Comparison of ENCODE assay signal across 1 cellular context in genomic region chr14:61561657-61562276, GRCh38.
TF ChIP-seq lines count a peak whose summit lies in the region.

No MANE protein-coding gene starts in this region.

TF ChIP-seq in HepG2, 621 proteins besides CTCF, POLR2A, EP300 and RAD21 (continued from another document and continues in another):
- TF ChIP-seq MXD3 (CRISPR knock-in tag; IDR thresholded peaks at IDR 0.05), result 0 out of 2 replicates have a peak, but pooled peaks have one; percentile 42
- 0 out of 2 replicates have a peak, but pooled peaks have one; percentile 26 for TF ChIP-seq ZNF24 (IDR thresholded peaks at IDR 0.05)
- peak; percentile 85 for TF ChIP-seq RARA (CRISPR knock-in tag; IDR thresholded peaks at IDR 0.05)
- TF ChIP-seq ZFP36L1 (CRISPR knock-in tag; IDR thresholded peaks at IDR 0.05), result peak; percentile 32; the same call in 1 of the 2 replicates
- no peak; the same call in 1 of the 2 replicates for TF ChIP-seq BORCS8-MEF2B (CRISPR knock-in tag; IDR thresholded peaks at IDR 0.05)
- TF ChIP-seq NAIF1 (CRISPR knock-in tag; IDR thresholded peaks at IDR 0.05; ENCODE audit: borderline replicate concordance), result no peak
- TF ChIP-seq ZKSCAN8 (CRISPR knock-in tag; IDR thresholded peaks at IDR 0.05; ENCODE audit: borderline replicate concordance), result no peak
- no peak; the same call in 1 of the 2 replicates for TF ChIP-seq MED13 (CRISPR knock-in tag; IDR thresholded peaks at IDR 0.05)
- TF ChIP-seq CREB3 (CRISPR knock-in tag; IDR thresholded peaks at IDR 0.05), result no peak
- 0 out of 2 replicates have a peak, but pooled peaks have one; percentile 44 for TF ChIP-seq HES4 (CRISPR knock-in tag; IDR thresholded peaks at IDR 0.05; ENCODE audit: borderline replicate concordance)
- TF ChIP-seq EZH2 (conservative IDR thresholded peaks at IDR 0.05; ENCODE audit: low read depth, low read length), result no peak
- peak; percentile 31; the same call in 1 of the 2 replicates for TF ChIP-seq KLF11 (CRISPR knock-in tag; IDR thresholded peaks at IDR 0.05)
- no peak for TF ChIP-seq PTBP1 (IDR thresholded peaks at IDR 0.05; ENCODE audit: low read depth, low read length, poor library complexity, severe bottlenecking)
- TF ChIP-seq ZBTB14 (CRISPR knock-in tag; IDR thresholded peaks at IDR 0.05), result no peak
- peak; percentile 48 for TF ChIP-seq CREM (IDR thresholded peaks at IDR 0.05)
- no peak for TF ChIP-seq CREM (CRISPR knock-in tag; IDR thresholded peaks at IDR 0.05)
- peak; percentile 75 for TF ChIP-seq YEATS4 (CRISPR knock-in tag; IDR thresholded peaks at IDR 0.05; ENCODE audit: borderline replicate concordance)
- peak; percentile 64; the same call in 1 of the 2 replicates for TF ChIP-seq ISL2 (CRISPR knock-in tag; IDR thresholded peaks at IDR 0.05)
- TF ChIP-seq NR2C2 (CRISPR knock-in tag; IDR thresholded peaks at IDR 0.05; ENCODE audit: borderline replicate concordance), result peak; percentile 36; the same call in 1 of the 2 replicates
- peak; percentile 83 for TF ChIP-seq ZFX (CRISPR knock-in tag; IDR thresholded peaks at IDR 0.05; ENCODE audit: low read depth)
- peak; percentile 62 for TF ChIP-seq ZNF350 (CRISPR knock-in tag; IDR thresholded peaks at IDR 0.05; ENCODE audit: borderline replicate concordance, low read depth)
- TF ChIP-seq ZBTB42 (CRISPR knock-in tag; IDR thresholded peaks at IDR 0.05), result no peak
- TF ChIP-seq ZNF891 (CRISPR knock-in tag; IDR thresholded peaks at IDR 0.05), result peak; percentile 59; the same call in 1 of the 2 replicates
- TF ChIP-seq CHD4 (IDR thresholded peaks at IDR 0.05; ENCODE audit: borderline replicate concordance, low read length), result peak; percentile 7; the same call in 1 of the 2 replicates
- peak; percentile 56; the same call in 1 of the 2 replicates for TF ChIP-seq MEIS2 (CRISPR knock-in tag; IDR thresholded peaks at IDR 0.05)
- no peak for TF ChIP-seq CREB1 (IDR thresholded peaks at IDR 0.05)
- TF ChIP-seq CREB1 (CRISPR knock-in tag; IDR thresholded peaks at IDR 0.05), result no peak
- TF ChIP-seq ZNF784 (CRISPR knock-in tag; IDR thresholded peaks at IDR 0.05; ENCODE audit: borderline replicate concordance), result 0 out of 2 replicates have a peak, but pooled peaks have one; percentile 26
- TF ChIP-seq ZC3H4 (CRISPR knock-in tag; IDR thresholded peaks at IDR 0.05; ENCODE audit: borderline replicate concordance), result 0 out of 2 replicates have a peak, but pooled peaks have one; percentile 53
- no peak for TF ChIP-seq PLRG1 (conservative IDR thresholded peaks at IDR 0.05)
- TF ChIP-seq FOSL2 (CRISPR knock-in tag; IDR thresholded peaks at IDR 0.05), result peak; percentile 96
- TF ChIP-seq ZNF556 (CRISPR knock-in tag; IDR thresholded peaks at IDR 0.05; ENCODE audit: borderline replicate concordance), result peak; percentile 75; the same call in 1 of the 2 replicates
- TF ChIP-seq CBX1 (IDR thresholded peaks at IDR 0.05; ENCODE audit: low read depth), result peak; percentile 61
- TF ChIP-seq DNMT1 (CRISPR knock-in tag; IDR thresholded peaks at IDR 0.05), result no peak
- peak; percentile 32; the same call in 1 of the 2 replicates for TF ChIP-seq ZNF362 (CRISPR knock-in tag; IDR thresholded peaks at IDR 0.05; ENCODE audit: borderline replicate concordance)
- 0 out of 2 replicates have a peak, but pooled peaks have one; percentile 23 for TF ChIP-seq U2AF2 (IDR thresholded peaks at IDR 0.05; ENCODE audit: low read depth, low read length)
- TF ChIP-seq KDM6A (CRISPR knock-in tag; IDR thresholded peaks at IDR 0.05; ENCODE audit: low read depth), result no peak
- peak; percentile 88 for TF ChIP-seq MYPOP (CRISPR knock-in tag; IDR thresholded peaks at IDR 0.05)
- TF ChIP-seq CENPT (CRISPR knock-in tag; IDR thresholded peaks at IDR 0.05; ENCODE audit: low read depth), result no peak
- TF ChIP-seq ZBTB10 (CRISPR knock-in tag; IDR thresholded peaks at IDR 0.05; ENCODE audit: borderline replicate concordance), result no peak
- TF ChIP-seq ZNF619 (CRISPR knock-in tag; IDR thresholded peaks at IDR 0.05), result peak; percentile 43; the same call in 1 of the 2 replicates
- peak; percentile 85 for TF ChIP-seq ZNF772 (CRISPR knock-in tag; IDR thresholded peaks at IDR 0.05)
- TF ChIP-seq SP1 (IDR thresholded peaks at IDR 0.05), result no peak
- TF ChIP-seq SP1 (CRISPR knock-in tag; IDR thresholded peaks at IDR 0.05), result no peak
- peak; percentile 56; the same call in 1 of the 2 replicates for TF ChIP-seq PPARG (CRISPR knock-in tag; conservative IDR thresholded peaks at IDR 0.05)
- TF ChIP-seq BRCA1 (CRISPR knock-in tag; IDR thresholded peaks at IDR 0.05), result peak; percentile 43; the same call in 1 of the 2 replicates
- TF ChIP-seq NR2F6 (IDR thresholded peaks at IDR 0.05), result 0 out of 2 replicates have a peak, but pooled peaks have one; percentile 25
- TF ChIP-seq NR2F6 (CRISPR knock-in tag; IDR thresholded peaks at IDR 0.05), result peak; percentile 70
- TF ChIP-seq KLF12 (CRISPR knock-in tag; IDR thresholded peaks at IDR 0.05; ENCODE audit: borderline replicate concordance), result no peak
- TF ChIP-seq ZNF720 (CRISPR knock-in tag; IDR thresholded peaks at IDR 0.05), result no peak
- no peak; the same call in 1 of the 2 replicates for TF ChIP-seq HBP1 (CRISPR knock-in tag; IDR thresholded peaks at IDR 0.05; ENCODE audit: low read depth)
- TF ChIP-seq ZNF263 (CRISPR knock-in tag; IDR thresholded peaks at IDR 0.05), result no peak
- peak; percentile 52; the same call in 1 of the 2 replicates for TF ChIP-seq ZNF205 (CRISPR knock-in tag; IDR thresholded peaks at IDR 0.05)
- TF ChIP-seq ZBTB20 (CRISPR knock-in tag; IDR thresholded peaks at IDR 0.05; ENCODE audit: borderline replicate concordance, low read depth), result no peak
- 0 out of 2 replicates have a peak, but pooled peaks have one; percentile 57 for TF ChIP-seq SKIL (CRISPR knock-in tag; IDR thresholded peaks at IDR 0.05; ENCODE audit: borderline replicate concordance)
- no peak for TF ChIP-seq ZNF75D (CRISPR knock-in tag; IDR thresholded peaks at IDR 0.05; ENCODE audit: borderline replicate concordance)
- peak; percentile 39 for TF ChIP-seq MEF2D (CRISPR knock-in tag; IDR thresholded peaks at IDR 0.05)
- TF ChIP-seq HOXA5 (CRISPR knock-in tag; IDR thresholded peaks at IDR 0.05), result no peak
- no peak for TF ChIP-seq ZFP41 (CRISPR knock-in tag; IDR thresholded peaks at IDR 0.05; ENCODE audit: borderline replicate concordance)
- no peak for TF ChIP-seq HNRNPH1 (optimal IDR thresholded peaks at IDR 0.05; ENCODE audit: low read depth, low read length)
- no peak; the same call in 1 of the 2 replicates for TF ChIP-seq ATF7-NPFF (CRISPR knock-in tag; IDR thresholded peaks at IDR 0.05; ENCODE audit: low read depth)
- TF ChIP-seq E2F5 (CRISPR knock-in tag; conservative IDR thresholded peaks at IDR 0.05), result no peak
- TF ChIP-seq NCOR1 (IDR thresholded peaks at IDR 0.05; ENCODE audit: borderline replicate concordance, low read length), result no peak; the same call in 1 of the 2 replicates
- TF ChIP-seq GATAD2A (CRISPR knock-in tag; IDR thresholded peaks at IDR 0.05), result peak; percentile 95
- TF ChIP-seq CC2D1A (CRISPR knock-in tag; IDR thresholded peaks at IDR 0.05), result no peak
- TF ChIP-seq AGO1 (IDR thresholded peaks at IDR 0.05; ENCODE audit: low read depth, low read length, poor library complexity, severe bottlenecking), result no peak
- TF ChIP-seq SIN3A (IDR thresholded peaks at IDR 0.05; ENCODE audit: borderline replicate concordance, low read depth, low read length), result no peak
